In genomic region chr7:55288070-55288824, GRCh38 we compare ENCODE assay signal across 18 cellular contexts.
DNase-seq lines count a peak whose midpoint lies in the region; ATAC-seq and TF ChIP-seq lines count a peak whose summit lies in the region.
"Had no signal": no experiment of that assay in that cellular context is flagged by ENCODE, and none has a peak within 500 bp of the region (broad histone marks: within the 10 kb centered on the region; RNA-seq: fewer than 3 reads in every experiment).

No MANE protein-coding gene starts in this region.

- peaks cover 36% of the 10 kb centered on the region for H3K27me3 Mint-ChIP-seq in HFFc6 (ENCODE audit: insufficient read depth)
- peaks cover 5% of the 10 kb centered on the region for H3K27me3 Mint-ChIP-seq in CD8-positive, alpha-beta T cell (ENCODE audit: low read depth)

- no peak overlapping the region for H3K27ac Mint-ChIP-seq in HFFc6
- no peak overlapping the region for H3K27ac Mint-ChIP-seq in CD8-positive, alpha-beta T cell
- H3K27ac Mint-ChIP-seq: activated naive CD4-positive, alpha-beta T cell treated with anti-CD3 and anti-CD28 coated beads, Interleukin-2, amount 50 U/mL, for 24 hours; H9; IgD-negative memory B cell had no signal

- TF ChIP-seq CTCF in HFFc6 (IDR thresholded peaks at IDR 0.05) (peak; percentile 33), fibroblast of mammary gland (conservative IDR thresholded peaks at IDR 0.05; ENCODE audit: control insufficient read depth, insufficient read depth, low read depth, low read length) (no peak)
- TF ChIP-seq CTCF in CD8-positive, alpha-beta T cell (IDR thresholded peaks at IDR 0.05): no peak

- H3K36me3 Mint-ChIP-seq in HFFc6 (ENCODE audit: low read depth): no peaks in the 10 kb centered on the region
- no peaks in the 10 kb centered on the region for H3K36me3 Mint-ChIP-seq in CD8-positive, alpha-beta T cell
- H3K36me3 Mint-ChIP-seq: activated naive CD4-positive, alpha-beta T cell treated with anti-CD3 and anti-CD28 coated beads, Interleukin-2, amount 50 U/mL, for 24 hours; brain; IgD-negative memory B cell had no signal

- intact Hi-C loops in CD8-positive, alpha-beta T cell (cut with DNase I, micrococcal nuclease): no loop called here

- H3K27me3 ChIP-seq in CD8-positive, alpha-beta T cell (ENCODE audit: insufficient read depth, low read length): no peaks in the 10 kb centered on the region

- no peak overlapping the region for H3K27ac ChIP-seq in CD8-positive, alpha-beta T cell (ENCODE audit: low read depth, low read length)
- H3K27ac ChIP-seq: neutrophil had no signal

- H3K9me3 ChIP-seq in CD8-positive, alpha-beta T cell (ENCODE audit: low read length): no peaks in the 10 kb centered on the region
- H3K9me3 ChIP-seq: neutrophil had no signal

- H3K4me1 ChIP-seq in CD8-positive, alpha-beta T cell (ENCODE audit: insufficient read depth, low read length): no peaks in the 10 kb centered on the region

- POLR2A ChIA-PET in CD8-positive, alpha-beta T cell (lab: Charles Lee): no interaction called here

- DNase-seq in DMS 273 treated with DMSO at 0.1 percent for 48 hours (lab: John Stamatoyannopoulos, UW) (peak; percentile 84), HFFc6 (peak; percentile 11), NCI-H69 (lab: John Stamatoyannopoulos, UW) (peak; percentile 55), fibroblast of mammary gland (ENCODE audit: low read depth) (peak; percentile 36), GM03348 (ENCODE audit: low spot score) (no peak), occipital lobe (lab: John Stamatoyannopoulos, UW) (no peak)
- no peak for DNase-seq in CD8-positive, alpha-beta T cell
- DNase-seq: H9, left cardiac atrium, NCI-H1105 treated with DMSO at 0.1 percent for 48 hours, NCI-H510A, right cardiac atrium, substantia nigra had no signal

- ATAC-seq in CD8-positive, alpha-beta T cell: no peak
- no peak for ATAC-seq in GM19397 (IDR thresholded peaks at IDR 0.05; ENCODE audit: unreplicated experiment)
- ATAC-seq: left cardiac atrium, right cardiac atrium had no signal

- H3K36me3 ChIP-seq in CD8-positive, alpha-beta T cell (ENCODE audit: insufficient read depth, low read length): no peaks in the 10 kb centered on the region
- H3K36me3 ChIP-seq: neutrophil had no signal

- no peaks in the 10 kb centered on the region for H3K9me3 Mint-ChIP-seq in HFFc6
- H3K9me3 Mint-ChIP-seq in CD8-positive, alpha-beta T cell: no peaks in the 10 kb centered on the region
- H3K9me3 Mint-ChIP-seq: activated naive CD4-positive, alpha-beta T cell treated with anti-CD3 and anti-CD28 coated beads, Interleukin-2, amount 50 U/mL, for 24 hours; H9; IgD-negative memory B cell had no signal

- no peak overlapping the region for H3K4me3 ChIP-seq in fibroblast of mammary gland (ENCODE audit: control insufficient read depth, low read depth, low read length)
- H3K4me3 ChIP-seq in CD8-positive, alpha-beta T cell (ENCODE audit: low read depth, low read length): no peak overlapping the region

- CTCF ChIA-PET in CD8-positive, alpha-beta T cell (lab: Charles Lee): interaction anchor here (2.6 to 2.8 kb wide), 2 partner anchors 8 to 127 kb away, joined by 12 to 17 read pairs; no protein-coding TSS in a partner anchor

- H3K4me3 Mint-ChIP-seq in HFFc6: no peak overlapping the region
- no peak overlapping the region for H3K4me3 Mint-ChIP-seq in CD8-positive, alpha-beta T cell
- H3K4me3 Mint-ChIP-seq: activated naive CD4-positive, alpha-beta T cell treated with anti-CD3 and anti-CD28 coated beads, Interleukin-2, amount 50 U/mL, for 24 hours; H9; IgD-negative memory B cell had no signal

- no peaks in the 10 kb centered on the region for H3K4me1 Mint-ChIP-seq in HFFc6 (ENCODE audit: low read depth)
- H3K4me1 Mint-ChIP-seq in CD8-positive, alpha-beta T cell (ENCODE audit: low read depth): no peaks in the 10 kb centered on the region
- H3K4me1 Mint-ChIP-seq: activated naive CD4-positive, alpha-beta T cell treated with anti-CD3 and anti-CD28 coated beads, Interleukin-2, amount 50 U/mL, for 24 hours; brain; H9 had no signal

Comparison
In these comparisons a context has a peak if more than half of its experiments do, and no peak if none do; other contexts are left out.
1. DNase-seq: peak in DMS 273 treated with DMSO at 0.1 percent for 48 hours (single experiment), HFFc6 (single experiment), NCI-H69 (single experiment) and fibroblast of mammary gland (single experiment); none in CD8-positive, alpha-beta T cell (0 of 7), GM03348 (single experiment) and occipital lobe (single experiment).